In genomic region chr13:64276232-64276631, GRCh38 we compare ENCODE assay signal across 19 cellular contexts.
"Had no signal": no experiment of that assay in that cellular context is flagged by ENCODE, and none has a peak within 500 bp of the region (broad histone marks: within the 10 kb centered on the region; RNA-seq: fewer than 3 reads in every experiment).

No MANE protein-coding gene starts in this region.

- DNase-seq: head of caudate nucleus; left ventricle myocardium superior; lower lobe of right lung; naive B cell; pancreas; retina; right lobe of liver; stimulated activated CD4-positive, alpha-beta T cell treated with anti-CD3 and anti-CD28 coated beads, Interleukin-12 subunit alpha, Interleukin-12 subunit beta, amount 100 ng/mL, for 4 hours; stimulated activated CD4-positive, alpha-beta T cell treated with anti-CD3 and anti-CD28 coated beads, Interleukin-1b, Interleukin-23, amount 100 ng/mL, for 48 hours; stimulated activated CD4-positive, alpha-beta T cell treated with anti-CD3 and anti-CD28 coated beads, Interleukin-4, amount 100 ng/mL, for 1 hour; stimulated activated CD8-positive, alpha-beta memory T cell treated with anti-CD3 and anti-CD28 coated beads, Interleukin-4, amount 100 ng/mL, for 48 hours; stimulated activated naive CD4-positive, alpha-beta T cell treated with Interleukin-2 at 50 U/mL for 16 hours; stomach; thyroid gland had no signal

- H3K9me3 ChIP-seq: lower lobe of right lung, neutrophil, right lobe of liver, thyroid gland had no signal

- H3K4me1 ChIP-seq: lower lobe of right lung, pancreas, right lobe of liver, stomach, thyroid gland had no signal

- H3K4me2 ChIP-seq: smooth muscle cell had no signal

- FAIRE-seq: keratinocyte, pancreas had no signal

- H3K27ac ChIP-seq: coronary artery, lower lobe of right lung, neutrophil, pancreas, right lobe of liver, stomach, thyroid gland had no signal

- ATAC-seq: left ventricle myocardium superior; lower lobe of right lung; natural killer cell treated with Interleukin-12 subunit alpha and Interleukin-12 subunit beta and Interleukin-15 and Interleukin-18, amount 100 ng/mL, for 72 hours; pancreas; right lobe of liver had no signal

- H3K27me3 ChIP-seq: neutrophil, pancreas, right lobe of liver, stomach, thyroid gland had no signal

- H3K36me3 ChIP-seq: lower lobe of right lung, neutrophil, pancreas, right lobe of liver, stomach, thyroid gland had no signal

- H3K4me3 ChIP-seq: coronary artery, lower lobe of right lung, pancreas, right lobe of liver, smooth muscle cell, stomach, thyroid gland had no signal
